ENCODE assay signal across 8 cellular contexts in genomic region chr1:150579110-150579954, GRCh38. TPM values are rescaled to one million over a fixed set of nuclear protein-coding genes. Genes with fewer than 3 reads are reported as not detected.
DNase-seq lines count a peak whose midpoint lies in the region; ATAC-seq, FAIRE-seq and TF ChIP-seq lines count a peak whose summit lies in the region.

Gene MCL1 (minus strand): TSS chr1:150579610. CDS start chr1:150579530, 80 bp downstream.

- FAIRE-seq in GM12891 (lab: Jason Lieb, UNC): peak; percentile 55

- H3K9me3 Mint-ChIP-seq in T-cell: no peaks in the 10 kb centered on the region

- DNase-seq in GM12891 (ENCODE audit: insufficient read length, low spot score) (peak; percentile 84), NCI-H1436 (lab: John Stamatoyannopoulos, UW) (peak; percentile 87), T-cell (peak; percentile 66 to 87 (median 81)), cardiac septum (ENCODE audit: low spot score) (peak; percentile 97), pons (ENCODE audit: low spot score) (peak; percentile 96), transverse colon (peak; percentile 95)

- CTCF ChIA-PET in T-cell (lab: Charles Lee): interaction anchor here (0.6 to 12.6 kb wide), 9 partner anchors 10 to 491 kb away, joined by 3 to 170 read pairs (median 6); partner anchors contain the start of genes ENSA (in 1 of the 2) and GABPB2 (in 1 of the 2)

- peaks cover 31 to 41% (median 34%) of the 10 kb centered on the region in 3 donors for H3K4me1 Mint-ChIP-seq in T-cell

- peak within 1 kb of the TSS; percentile 95 to 100 (median 99) for H3K4me3 Mint-ChIP-seq in T-cell

- 1% methylated on average over 74 to 94 of the region's 94 CpGs for WGBS in adipose tissue, 3 donors
- 0% methylated on average over 6 to 77 of the region's 94 CpGs for WGBS in transverse colon (ENCODE audit: low coverage in 1 of 2), 2 donors

- ATAC-seq in HG02763 (IDR thresholded peaks at IDR 0.05; ENCODE audit: unreplicated experiment): peak; percentile 82
- peak; percentile 81 to 86 (median 84) for ATAC-seq in T-cell (replicated peaks in 1 of 4)

- peaks cover 50% of the 10 kb centered on the region for H3K36me3 Mint-ChIP-seq in T-cell

- no peaks in the 10 kb centered on the region for H3K9me3 ChIP-seq in transverse colon

- intact Hi-C loops in cardiac septum (cut with DNase I): loop anchor here (1.0 to 2.0 kb wide), 2 partner anchors 32 to 41 kb away; no protein-coding TSS in a partner anchor
- intact Hi-C loops in transverse colon (cut with DNase I; ENCODE audit: low total_unique reads): no loop called here

- H3K36me3 ChIP-seq in transverse colon: peaks cover 0 to 30% (median 7%) of the 10 kb centered on the region in 4 donors

- peak in 4 of 5 experiments; percentile 7 to 34 (median 18) for TF ChIP-seq CTCF in transverse colon (IDR thresholded peaks at IDR 0.05)

- H3K27me3 ChIP-seq in transverse colon: no peaks in the 10 kb centered on the region

- H3K4me3 ChIP-seq in transverse colon: peak within 1 kb of the TSS; percentile 85 to 97 (median 91)

- in situ Hi-C loops in transverse colon (cut with MboI; ENCODE audit: low pct_ligation_motif_present in 1 of 4, low pct_unique_long_range_greater_than_20kb in 1 of 4, low sequenced_read_pairs in 3 of 4): no loop called here

- no peak for TF ChIP-seq EP300 in transverse colon (IDR thresholded peaks at IDR 0.05; ENCODE audit: low read depth)

- peaks cover 7 to 40% (median 22%) of the 10 kb centered on the region in 4 donors for H3K4me1 ChIP-seq in transverse colon

- no peaks in the 10 kb centered on the region for H3K27me3 Mint-ChIP-seq in T-cell

- TF ChIP-seq POLR2A in GM12891 (IDR thresholded peaks at IDR 0.05; ENCODE audit: low read depth, low read length) (peak; percentile 99), transverse colon (IDR thresholded peaks at IDR 0.05) (peak; percentile 99)

- H3K27ac ChIP-seq in adipose tissue (ENCODE audit: low read depth, low read length): peak within 1 kb of the TSS; percentile 98
- peak within 1 kb of the TSS; percentile 98 to 99 (median 98) for H3K27ac ChIP-seq in transverse colon

- POLR2A ChIA-PET in T-cell (lab: Charles Lee): interaction anchor here (0.5 to 11.0 kb wide), 25 partner anchors 9 to 568 kb away, joined by 3 to 255 read pairs (median 5); partner anchors contain the start of genes CERS2 (in 1 of the 2), CTSS (in 1 of the 2), ENSA (in 1 of the 2) and GOLPH3L (in 1 of the 2)

- peak within 1 kb of the TSS; percentile 98 for H3K27ac Mint-ChIP-seq in T-cell

TF ChIP-seq in GM12891, 5 proteins besides CTCF, POLR2A, EP300 and RAD21:
- TF ChIP-seq TAF1 (IDR thresholded peaks at IDR 0.05; ENCODE audit: low read depth, low read length): peak; percentile 97
- no peak for TF ChIP-seq PAX5 (IDR thresholded peaks at IDR 0.05; ENCODE audit: insufficient read depth, low read length, severe bottlenecking)
- peak; percentile 88 for TF ChIP-seq POU2F2 (IDR thresholded peaks at IDR 0.05; ENCODE audit: low read depth, low read length)
- peak; percentile 93 for TF ChIP-seq SPI1 (IDR thresholded peaks at IDR 0.05; ENCODE audit: low read depth, low read length)
- peak; percentile 99 for TF ChIP-seq POLR2AphosphoS5 (IDR thresholded peaks at IDR 0.05; ENCODE audit: low read depth, low read length)

RNA-seq across cellular contexts. Expression of gene MCL1, which starts in this region (rescaled TPM):
- 123 TPM for polyA plus RNA-seq in GM12891 (2012; ENCODE audit: low read depth, missing spikeins)
- total RNA-seq in T-cell: 100 to 1,000 TPM; 478 to 731 (median 517) TPM
- polyA plus RNA-seq in adipose tissue: 100 to 1,000 TPM in 2 of 3 donors, 10 to 100 TPM in 1; 98.6 to 386 (median 314) TPM
- total RNA-seq in cardiac septum: 145 TPM
- total RNA-seq in transverse colon: 100 to 1,000 TPM; 176 to 395 (median 269) TPM

Comparison
In these comparisons a context has a peak if more than half of its experiments do, and no peak if none do; other contexts are left out.
1. Peak in every context shown above with its lines: DNase-seq, ATAC-seq, H3K4me3 ChIP-seq and H3K27ac ChIP-seq.